ENCODE assay signal across 8 cellular contexts in the genomic region with DNA sequence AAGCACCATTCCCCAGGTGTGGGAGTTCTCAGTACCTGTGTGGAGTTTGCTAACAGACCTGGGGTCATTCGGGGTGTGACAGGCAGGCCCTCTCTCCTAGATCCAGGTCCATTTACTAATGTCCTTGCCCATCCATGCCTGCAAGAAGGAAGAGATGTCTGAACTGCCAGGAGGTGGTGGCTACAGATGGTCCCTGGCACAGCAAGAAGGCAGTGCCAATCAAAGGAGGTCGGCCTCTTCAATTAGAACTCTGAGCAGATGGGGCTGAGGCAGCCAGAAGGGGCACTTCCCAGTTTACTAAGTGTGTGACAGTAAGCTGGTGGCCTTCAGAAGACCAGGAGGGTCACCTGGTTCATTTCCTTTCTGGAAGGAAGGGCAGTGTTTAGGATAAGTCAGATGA.
"Had no signal": no experiment of that assay in that cellular context is flagged by ENCODE, and none has a peak within 500 bp of the region (broad histone marks: within the 10 kb centered on the region; RNA-seq: fewer than 3 reads in every experiment).

No MANE protein-coding gene starts in this region.

- H3K9me3 ChIP-seq: HAP-1 had no signal

- H3K36me3 ChIP-seq: HAP-1 had no signal

- H3K4me1 ChIP-seq: HAP-1 had no signal

- H3K4me3 ChIP-seq: GM23248, HAP-1, K562 had no signal

- DNase-seq: GM23248, GOT3, H7 had no signal

- ATAC-seq: HCT116, HepG2, K562 had no signal

- H2AFZ ChIP-seq: GM23248 had no signal

- H3K27ac ChIP-seq: HL-60 had no signal
